8 cellular contexts compared by ENCODE assay signal in the genomic region with DNA sequence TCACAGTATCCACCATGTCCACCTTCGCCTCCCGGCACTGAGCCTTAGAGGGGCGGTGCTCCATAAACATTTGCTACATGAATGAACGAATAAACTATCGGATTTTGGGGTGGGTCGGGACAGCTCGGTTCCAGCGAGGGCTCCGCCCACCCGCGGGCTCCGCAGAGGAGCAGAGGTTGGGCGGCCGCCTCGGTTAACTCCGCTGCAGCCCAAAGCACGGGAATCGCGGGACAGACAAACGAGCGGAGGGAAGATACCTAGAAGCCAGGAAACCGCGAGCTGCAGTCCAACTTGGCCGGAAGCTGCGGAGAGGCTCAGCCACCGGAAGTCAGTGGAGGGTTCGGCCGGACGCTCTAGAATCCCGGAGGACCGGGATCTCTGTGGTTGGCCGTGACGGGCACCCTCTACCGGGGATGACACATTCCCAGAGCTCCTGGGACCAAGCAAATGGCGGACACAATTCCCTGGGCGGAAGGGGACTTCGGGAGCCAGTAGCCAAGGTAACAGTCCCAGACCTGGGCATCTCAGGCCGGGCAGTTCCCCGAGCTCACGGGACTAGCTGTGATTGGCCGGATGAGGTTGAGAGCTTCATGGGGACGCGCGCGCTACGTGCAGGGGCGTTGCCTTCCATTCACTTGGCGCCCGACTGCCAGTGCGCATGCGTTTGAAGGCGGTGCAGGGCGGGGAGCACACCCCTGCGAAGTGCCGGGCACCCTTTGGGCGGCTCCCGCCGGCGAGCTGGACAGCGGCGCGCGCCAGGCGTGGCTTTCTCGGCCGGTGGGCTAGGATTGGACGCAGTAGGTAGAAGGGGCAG. TPM values are rescaled to one million over a fixed set of nuclear protein-coding genes. Genes with fewer than 3 reads are reported as not detected.
DNase-seq lines count a peak whose midpoint lies in the region; ATAC-seq and TF ChIP-seq lines count a peak whose summit lies in the region.

No MANE protein-coding gene starts in this region.

- POLR2A ChIA-PET in T-cell (lab: Charles Lee): interaction anchor here (0.5 to 1.1 kb wide), 5 partner anchors 12 to 1899 kb away, joined by 3 to 6 read pairs (median 3); a partner anchor contains a TSS

- peak; percentile 100 for DNase-seq in GM13977 (ENCODE audit: low spot score)
- peak; percentile 98 for DNase-seq in NCI-H146 (lab: John Stamatoyannopoulos, UW)
- peak; percentile 84 to 94 (median 90) for DNase-seq in T-cell
- DNase-seq in amniotic epithelial cell (ENCODE audit: low read depth): peak; percentile 98
- DNase-seq in heart left ventricle: peak; percentile 99
- peak; percentile 99 for DNase-seq in trophoblast cell
- DNase-seq in transverse colon: peak; percentile 99

- H3K23ac ChIP-seq in trophoblast cell (ENCODE audit: low read length): no peak overlapping the region

- H3K36me3 Mint-ChIP-seq in T-cell: peaks cover 19% of the 10 kb centered on the region

- TF ChIP-seq CTCF in GM13977 (IDR thresholded peaks at IDR 0.05; ENCODE audit: extremely low read depth, insufficient read depth, missing control alignments): peak; percentile 11
- TF ChIP-seq CTCF in heart left ventricle (IDR thresholded peaks at IDR 0.05): peak in 4 of 12 donors; percentile 5 to 33 (median 20)
- TF ChIP-seq CTCF in transverse colon (IDR thresholded peaks at IDR 0.05): no peak

- H3K79me2 ChIP-seq in trophoblast cell (ENCODE audit: control insufficient read depth, insufficient read depth, low read length, poor library complexity): peaks cover 9% of the 10 kb centered on the region

- peak overlapping the region; percentile 71 to 99 (median 94) for H3K27ac ChIP-seq in heart left ventricle
- H3K27ac ChIP-seq in trophoblast cell (ENCODE audit: low read depth, low read length): peak overlapping the region; percentile 97
- peak overlapping the region; percentile 91 to 98 (median 95) for H3K27ac ChIP-seq in transverse colon

- H3K4me1 ChIP-seq in heart left ventricle (peaks cover 0 to 30% (median 17%) of the 10 kb centered on the region in 12 donors), trophoblast cell (ENCODE audit: control insufficient read depth in 1 of 2, insufficient read depth in 2 of 2, low read length in 2 of 2) (peaks cover 6 to 7% of the 10 kb centered on the region in 2 experiments), transverse colon (peaks cover 6 to 28% (median 24%) of the 10 kb centered on the region in 4 donors)

- in situ Hi-C loops in GM13977 (cut with MboI; ENCODE audit: low pct_unique_long_range_greater_than_20kb, low sequenced_read_pairs, unreplicated experiment) (no loop called here), transverse colon (cut with MboI; ENCODE audit: low pct_ligation_motif_present in 1 of 4, low pct_unique_long_range_greater_than_20kb in 1 of 4, low sequenced_read_pairs in 3 of 4) (no loop called here)

- TF ChIP-seq EP300 in transverse colon (IDR thresholded peaks at IDR 0.05; ENCODE audit: low read depth): no peak

- no peak overlapping the region for H2BK12ac ChIP-seq in trophoblast cell (ENCODE audit: low read length)

- H3K27me3 ChIP-seq in heart left ventricle: no peaks in the 10 kb centered on the region
- H3K27me3 ChIP-seq in trophoblast cell (ENCODE audit: insufficient read depth, low read length): no peaks in the 10 kb centered on the region
- H3K27me3 ChIP-seq in transverse colon: no peaks in the 10 kb centered on the region

- peak overlapping the region; percentile 97 to 100 (median 100) for H3K4me3 Mint-ChIP-seq in T-cell

- peak overlapping the region; percentile 65 to 97 (median 80) for H3K4me3 ChIP-seq in heart left ventricle
- H3K4me3 ChIP-seq in trophoblast cell (ENCODE audit: low read depth, low read length): peak overlapping the region; percentile 77
- peak overlapping the region; percentile 46 to 86 (median 78) for H3K4me3 ChIP-seq in transverse colon

- H3K27ac Mint-ChIP-seq in T-cell: peak overlapping the region; percentile 98 to 99

- H3K9me3 Mint-ChIP-seq in T-cell: no peaks in the 10 kb centered on the region

- H3K9ac ChIP-seq in trophoblast cell (ENCODE audit: low read length): peak overlapping the region; percentile 18

- intact Hi-C loops in heart left ventricle (cut with DNase I): loop anchor here in 1 of 10 donors (5.0 to 10.0 kb wide), 2 partner anchors 69 to 267 kb away; a partner anchor contains a TSS
- intact Hi-C loops in transverse colon (cut with DNase I; ENCODE audit: low total_unique reads): loop anchor here (2.0 kb wide), 1 partner anchor 69 kb away; no protein-coding TSS in a partner anchor

- H3K4ac ChIP-seq in trophoblast cell (ENCODE audit: low read depth, low read length): peak overlapping the region; percentile 36

- peak overlapping the region; percentile 75 for H4K8ac ChIP-seq in trophoblast cell (ENCODE audit: low read depth, low read length)

- H3K14ac ChIP-seq in trophoblast cell (ENCODE audit: low read length): peak overlapping the region; percentile 79

- peaks cover 9 to 29% (median 13%) of the 10 kb centered on the region in 3 donors for H3K4me1 Mint-ChIP-seq in T-cell

- peak overlapping the region; percentile 9 for H2AFZ ChIP-seq in trophoblast cell (ENCODE audit: insufficient read depth, low read length, poor library complexity)

- no peak overlapping the region for H2AK5ac ChIP-seq in trophoblast cell (ENCODE audit: low read length)

- 0% methylated on average over 22 to 67 of the region's 67 CpGs for WGBS in heart left ventricle, 4 donors
- no CpG with 5 or more reads among the region's 67 CpGs for WGBS in trophoblast cell (ENCODE audit: extremely low coverage, insufficient coverage, insufficient read length)
- WGBS in transverse colon (ENCODE audit: low coverage in 1 of 2), 2 donors: 1% methylated on average over 64 of the region's 67 CpGs; no CpG with 5 or more reads in 1 of the 2 donors

- H4K91ac ChIP-seq in trophoblast cell (ENCODE audit: low read depth, low read length): peak overlapping the region; percentile 33

- H4K12ac ChIP-seq in trophoblast cell (ENCODE audit: low read depth, low read length): peak overlapping the region; percentile 5

- H3K36me3 ChIP-seq in heart left ventricle: peaks cover 0 to 37% (median 34%) of the 10 kb centered on the region in 9 donors
- peaks cover 30 to 36% of the 10 kb centered on the region in 2 experiments for H3K36me3 ChIP-seq in trophoblast cell (ENCODE audit: control insufficient read depth in 1 of 2, insufficient read depth in 2 of 2, low read length in 2 of 2)
- peaks cover 0 to 18% (median 7%) of the 10 kb centered on the region in 4 donors for H3K36me3 ChIP-seq in transverse colon

- H3K18ac ChIP-seq in trophoblast cell (ENCODE audit: low read length): peak overlapping the region; percentile 51

- H3K27me3 Mint-ChIP-seq in T-cell: no peaks in the 10 kb centered on the region

- TF ChIP-seq POLR2A in heart left ventricle (IDR thresholded peaks at IDR 0.05): peak in 1 of 2 donors; percentile 44
- TF ChIP-seq POLR2A in transverse colon (IDR thresholded peaks at IDR 0.05): peak; percentile 84

- H2BK5ac ChIP-seq in trophoblast cell (ENCODE audit: low read depth, low read length, poor library complexity): peak overlapping the region; percentile 82

- peak overlapping the region; percentile 73 for H3K4me2 ChIP-seq in trophoblast cell (ENCODE audit: low read length)

- no peaks in the 10 kb centered on the region for H3K9me3 ChIP-seq in heart left ventricle
- no peaks in the 10 kb centered on the region for H3K9me3 ChIP-seq in trophoblast cell (ENCODE audit: insufficient read depth, low read depth, low read length)
- H3K9me3 ChIP-seq in transverse colon: no peaks in the 10 kb centered on the region

- CTCF ChIA-PET in T-cell (lab: Charles Lee): interaction anchor here (0.6 to 1.9 kb wide), 11 partner anchors 11 to 1735 kb away, joined by 3 to 64 read pairs (median 4); a partner anchor contains a TSS

- H2BK120ac ChIP-seq in trophoblast cell (ENCODE audit: insufficient read depth, low read length, poor library complexity): peak overlapping the region; percentile 81

- peak; percentile 93 for ATAC-seq in HG02870 (IDR thresholded peaks at IDR 0.05; ENCODE audit: unreplicated experiment)
- ATAC-seq in T-cell (replicated peaks in 1 of 4): peak; percentile 86 to 91 (median 89)
- ATAC-seq in heart left ventricle: peak; percentile 92 to 98 (median 96)

- H3K79me1 ChIP-seq in trophoblast cell (ENCODE audit: low read length): peaks cover 6% of the 10 kb centered on the region

RNA-seq across cellular contexts. Expression of a gene that starts 0.5 kb away (rescaled TPM):
- total RNA-seq in T-cell (10 to 100 TPM; 14.6 to 29.8 (median 27.9) TPM), heart left ventricle (10 to 100 TPM in 6 of 9 donors, 1 to 10 TPM in 3; 8.2 to 25.4 (median 12.1) TPM), transverse colon (100 to 1,000 TPM in 1 of 4 donors, 10 to 100 TPM in 3; 15.3 to 112 (median 48.3) TPM)
- 10 to 100 TPM in 1 of 2 donors, 1 to 10 TPM in 1; 5.7 to 20.0 TPM for polyA plus RNA-seq in heart left ventricle
- 21.4 and 22.8 TPM in 2 replicates for polyA plus RNA-seq in trophoblast cell (2013)

RNA-seq across cellular contexts. Expression of a gene that starts 9.2 kb away (rescaled TPM):
- under 1 TPM in 3 of 5 donors, not detected in 2; 0.18 to 0.63 (median 0.46) TPM for total RNA-seq in T-cell
- 10 to 100 TPM; 15.7 to 84.3 (median 51.3) TPM for total RNA-seq in heart left ventricle
- 10 to 100 TPM; 19.4 to 29.0 TPM for polyA plus RNA-seq in heart left ventricle
- polyA plus RNA-seq in trophoblast cell (2013): 1.3 and 1.6 TPM in 2 replicates
- total RNA-seq in transverse colon: 10 to 100 TPM; 39.7 to 67.3 (median 51.5) TPM

RNA-seq across cellular contexts. Expression of a gene that starts 15.3 kb away (rescaled TPM):
- total RNA-seq in T-cell: 1 to 10 TPM; 1.2 to 2.5 (median 2.1) TPM
- 10 to 100 TPM in 5 of 9 donors, 1 to 10 TPM in 4; 5.6 to 27.9 (median 10.8) TPM for total RNA-seq in heart left ventricle
- polyA plus RNA-seq in heart left ventricle: 10 to 100 TPM in 1 of 2 donors, 1 to 10 TPM in 1; 9.1 to 10.7 TPM
- polyA plus RNA-seq in trophoblast cell (2013): 7.2 and 7.3 TPM in 2 replicates
- total RNA-seq in transverse colon: 10 to 100 TPM in 2 of 4 donors, 1 to 10 TPM in 2; 6.0 to 17.6 (median 9.5) TPM

RNA-seq across cellular contexts. Expression of a gene that starts 33.2 kb away (rescaled TPM):
- total RNA-seq in T-cell (1 to 10 TPM in 3 of 5 donors, under 1 TPM in 2; 0.40 to 1.8 (median 1.2) TPM), heart left ventricle (1 to 10 TPM in 6 of 9 donors, under 1 TPM in 3; 0.45 to 1.5 (median 1.1) TPM), transverse colon (1 to 10 TPM; 2.2 to 7.2 (median 3.9) TPM)
- 1 to 10 TPM; 2.6 to 3.0 TPM for polyA plus RNA-seq in heart left ventricle
- polyA plus RNA-seq in trophoblast cell (2013): 0.42 and 0.55 TPM in 2 replicates

Comparison
In these comparisons a context has a peak if more than half of its experiments do, and no peak if none do; other contexts are left out.
1. Peak in every context shown above with its lines: DNase-seq, ATAC-seq, H3K4me3 ChIP-seq and H3K27ac ChIP-seq.
2. RNA of a gene that starts 9.2 kb away (total RNA-seq): 39.7 to 67.3 TPM in transverse colon and 15.7 to 84.3 TPM in heart left ventricle; 0.18 to 0.63 TPM in T-cell; every median in the first group is over 10 times any median in the second.